Comparison of ENCODE assay signal across 16 cellular contexts in the genomic region with DNA sequence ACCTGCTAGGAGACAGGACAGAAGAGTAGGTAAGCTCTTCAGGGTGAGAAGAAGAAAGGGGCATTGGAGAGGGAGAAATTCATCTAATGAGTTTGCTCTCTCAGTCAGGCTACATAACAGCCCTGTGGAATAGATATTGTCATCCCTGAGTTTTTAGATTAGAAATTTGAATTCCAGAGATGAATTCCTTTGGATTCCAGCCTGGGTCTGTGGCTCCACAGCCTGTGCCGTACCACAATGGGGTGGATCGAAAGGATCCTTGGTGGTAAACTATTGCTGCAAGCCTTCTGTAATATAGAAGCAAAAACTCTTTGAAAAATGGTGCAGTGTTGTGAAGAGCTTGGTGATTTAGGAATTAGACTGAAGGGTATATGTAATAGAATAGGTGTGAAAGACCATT. TPM values are rescaled to one million over a fixed set of nuclear protein-coding genes. Genes with fewer than 3 reads are reported as not detected.
A peak's percentile ranks its signal among the peaks of the same experiment; 100 is the strongest.
DNase-seq lines count a peak whose midpoint lies in the region; ATAC-seq and TF ChIP-seq lines count a peak whose summit lies in the region.
"Had no signal": no experiment of that assay in that cellular context is flagged by ENCODE, and none has a peak within 500 bp of the region (broad histone marks: within the 10 kb centered on the region; RNA-seq: fewer than 3 reads in every experiment).

No MANE protein-coding gene starts in this region.

- H3K9me3 Mint-ChIP-seq in endodermal cell = no peaks in the 10 kb centered on the region
- H3K9me3 Mint-ChIP-seq: T-helper 1 cell treated with Interleukin-12 subunit alpha and Interleukin-12 subunit beta and Interleukin-4 antibody, amounts not matched to agents 30 μg/mL and 1 μg/mL, for 36 hours had no signal

- no peak overlapping the region for H4K8ac ChIP-seq in neuronal stem cell (ENCODE audit: low read depth, low read length)

- 100% methylated on average over 2 of the region's 2 CpGs for WGBS in SK-N-SH (ENCODE audit: low lambda C conversion rate)
- 95% methylated on average over 2 of the region's 2 CpGs; no CpG with 5 or more reads in 1 of the 2 experiments for WGBS in endodermal cell (ENCODE audit: insufficient coverage in 1 of 2, insufficient read length in 1 of 2), 2 experiments
- no CpG with 5 or more reads among the region's 2 CpGs for WGBS in neuronal stem cell (ENCODE audit: extremely low coverage in 2 of 2, insufficient read length in 2 of 2, insufficient replicate concordance in 1 of 2), 2 donors

- H3K4me1 ChIP-seq in SK-N-SH (ENCODE audit: control insufficient read depth in 1 of 2, insufficient read depth in 2 of 2, low read depth in 1 of 2, low read length in 1 of 2) (peaks cover 16 to 32% of the 10 kb centered on the region in 2 experiments), endodermal cell (ENCODE audit: control insufficient read depth, insufficient read depth, low read length) (peaks cover 18% of the 10 kb centered on the region), neuronal stem cell (ENCODE audit: control insufficient read depth in 2 of 2, insufficient read depth in 1 of 2, low read depth in 1 of 2, low read length in 2 of 2) (peaks cover 18 to 24% of the 10 kb centered on the region in 2 donors), uterus (no peaks in the 10 kb centered on the region)

- H3K4ac ChIP-seq in neuronal stem cell (ENCODE audit: low read length) = no peak overlapping the region

- no peak for TF ChIP-seq POLR2A in uterus (IDR thresholded peaks at IDR 0.05)

- intact Hi-C loops in uterus (cut with DNase I; ENCODE audit: low total_unique reads) = no loop called here

- H3K27me3 Mint-ChIP-seq in endodermal cell (ENCODE audit: insufficient read depth) = no peaks in the 10 kb centered on the region

- H3K36me3 Mint-ChIP-seq in endodermal cell (ENCODE audit: low read depth) = no peaks in the 10 kb centered on the region

- no peak overlapping the region for H4K91ac ChIP-seq in neuronal stem cell (ENCODE audit: low read depth, low read length, poor library complexity)

- H2BK15ac ChIP-seq in neuronal stem cell (ENCODE audit: low read length) = no peak overlapping the region

- H3K23ac ChIP-seq in neuronal stem cell (ENCODE audit: low read depth, low read length, poor library complexity) = no peak overlapping the region

- DNase-seq in SK-N-SH (no peak), endodermal cell (no peak), neuronal stem cell (ENCODE audit: low spot score) (no peak), uterus (no peak), foreskin fibroblast (no peak), OCI-M1 (lab: John Stamatoyannopoulos, UW) (no peak)
- DNase-seq in activated effector memory CD4-positive, alpha-beta T cell treated with Interleukin-2 at 50 U/mL for 16 hours = no peak
- DNase-seq: activated CD4-positive, CD25-positive, alpha-beta regulatory T cell treated with anti-CD3 and anti-CD28 coated beads, Interleukin-2, amount 50 U/mL, for 72 hours; foreskin melanocyte; NCI-H1417; NCI-H446; stimulated activated CD4-positive, alpha-beta T cell treated with anti-CD3 and anti-CD28 coated beads, Interleukin-2, amount 100 ng/mL, for 24 hours had no signal

- no peak for TF ChIP-seq RAD21 in SK-N-SH (IDR thresholded peaks at IDR 0.05; ENCODE audit: low read length)

- H2BK12ac ChIP-seq in neuronal stem cell (ENCODE audit: low read length) = no peak overlapping the region

- no peak for TF ChIP-seq EP300 in SK-N-SH (IDR thresholded peaks at IDR 0.05; ENCODE audit: borderline replicate concordance in 1 of 2, low read depth in 1 of 2, low read length in 1 of 2)

- TF ChIP-seq CTCF in SK-N-SH (IDR thresholded peaks at IDR 0.05) (no peak), endodermal cell (conservative IDR thresholded peaks at IDR 0.05) (no peak), uterus (IDR thresholded peaks at IDR 0.05) (no peak), foreskin fibroblast (IDR thresholded peaks at IDR 0.05; ENCODE audit: low read depth, low read length) (no peak)

- no peak overlapping the region for H2AFZ ChIP-seq in SK-N-SH (ENCODE audit: low read depth)
- H2AFZ ChIP-seq in neuronal stem cell (ENCODE audit: low read length) = no peak overlapping the region

- H3K27me3 ChIP-seq in SK-N-SH (ENCODE audit: insufficient read depth) (no peaks in the 10 kb centered on the region), endodermal cell (ENCODE audit: control insufficient read depth, insufficient read depth, low read length, poor library complexity, severe bottlenecking) (no peaks in the 10 kb centered on the region), neuronal stem cell (ENCODE audit: control insufficient read depth in 3 of 3, insufficient read depth in 3 of 3, low read depth in 1 of 3, low read length in 3 of 3) (no peaks in the 10 kb centered on the region), uterus (no peaks in the 10 kb centered on the region)

- no peak overlapping the region for H2BK5ac ChIP-seq in neuronal stem cell (ENCODE audit: low read length)

- no peak overlapping the region for H3K9ac ChIP-seq in SK-N-SH
- H3K9ac ChIP-seq in endodermal cell (ENCODE audit: extremely low read depth, low read length, poor library complexity, severe bottlenecking) = no peak overlapping the region
- no peak overlapping the region for H3K9ac ChIP-seq in neuronal stem cell (ENCODE audit: low read depth, low read length, poor library complexity)

- no peaks in the 10 kb centered on the region for H3K9me2 ChIP-seq in SK-N-SH

- H3K14ac ChIP-seq in neuronal stem cell (ENCODE audit: low read length) = no peak overlapping the region

- no peaks in the 10 kb centered on the region for H3K36me3 ChIP-seq in SK-N-SH (replicated peaks in 1 of 2; ENCODE audit: control insufficient read depth in 1 of 2, insufficient read depth in 2 of 2, low read length in 1 of 2)
- peaks cover 10% of the 10 kb centered on the region for H3K36me3 ChIP-seq in endodermal cell (ENCODE audit: control insufficient read depth, insufficient read depth, low read length)
- no peaks in the 10 kb centered on the region for H3K36me3 ChIP-seq in neuronal stem cell (replicated peaks in 1 of 2; ENCODE audit: control insufficient read depth in 2 of 2, insufficient read depth in 2 of 2, low read length in 2 of 2)
- no peaks in the 10 kb centered on the region for H3K36me3 ChIP-seq in uterus

- POLR2A ChIA-PET in SK-N-SH (lab: Yijun Ruan, JAX) = no interaction called here

- ATAC-seq in SK-N-SH treated with all-trans-retinoic acid at 6 μM for 48 hours = no peak

- CTCF ChIA-PET in SK-N-SH (lab: Yijun Ruan, JAX) = interaction anchor here (0.9 to 1.4 kb wide), 2 partner anchors 10 to 255 kb away, joined by 3 read pairs; no protein-coding TSS in a partner anchor

- H3K79me1 ChIP-seq in neuronal stem cell (ENCODE audit: low read depth, low read length) = no peaks in the 10 kb centered on the region

- H3K4me2 ChIP-seq in SK-N-SH (peak overlapping the region; percentile 35), neuronal stem cell (ENCODE audit: insufficient read depth, low read length, poor library complexity, severe bottlenecking) (no peak overlapping the region)

- H3K9me3 ChIP-seq in SK-N-SH (no peaks in the 10 kb centered on the region), endodermal cell (ENCODE audit: control insufficient read depth, low read length) (no peaks in the 10 kb centered on the region), neuronal stem cell (replicated peaks in 1 of 2; ENCODE audit: control insufficient read depth in 2 of 2, insufficient read depth in 1 of 2, low read depth in 1 of 2, low read length in 2 of 2) (peaks cover 0 to 13% of the 10 kb centered on the region in 2 donors), uterus (no peaks in the 10 kb centered on the region)
- H3K9me3 ChIP-seq: mucosa of descending colon had no signal

- H3K27ac Mint-ChIP-seq in endodermal cell = peak overlapping the region; percentile 52
- H3K27ac Mint-ChIP-seq: T-helper 1 cell treated with Interleukin-12 subunit alpha and Interleukin-12 subunit beta and Interleukin-4 antibody, amounts not matched to agents 30 μg/mL and 1 μg/mL, for 36 hours had no signal

- peaks cover 26% of the 10 kb centered on the region for H3F3A ChIP-seq in SK-N-SH (replicated peaks; ENCODE audit: insufficient read depth)

- peaks cover 51% of the 10 kb centered on the region for H3K4me1 Mint-ChIP-seq in endodermal cell

- no peak overlapping the region for H3K4me3 ChIP-seq in SK-N-SH (ENCODE audit: low read depth in 2 of 2, low read length in 1 of 2)
- H3K4me3 ChIP-seq in endodermal cell (ENCODE audit: low read length) = no peak overlapping the region
- no peak overlapping the region for H3K4me3 ChIP-seq in neuronal stem cell (ENCODE audit: low read length in 2 of 2)
- H3K4me3 ChIP-seq in uterus = no peak overlapping the region
- peak overlapping the region in 1 of 2 donors; percentile 18 for H3K4me3 ChIP-seq in foreskin fibroblast (ENCODE audit: low read depth in 1 of 2, low read length in 2 of 2)
- H3K4me3 ChIP-seq: mucosa of descending colon had no signal

- peak overlapping the region; percentile 30 for H2AK5ac ChIP-seq in neuronal stem cell (ENCODE audit: low read depth, low read length)

- no peak overlapping the region for H3K4me3 Mint-ChIP-seq in endodermal cell
- H3K4me3 Mint-ChIP-seq: T-helper 1 cell treated with Interleukin-12 subunit alpha and Interleukin-12 subunit beta and Interleukin-4 antibody, amounts not matched to agents 30 μg/mL and 1 μg/mL, for 36 hours had no signal

- no peak overlapping the region for H3K18ac ChIP-seq in neuronal stem cell (ENCODE audit: low read length)

- H3K79me2 ChIP-seq in SK-N-SH (ENCODE audit: insufficient read depth) = peaks cover 92% of the 10 kb centered on the region

- H4K20me1 ChIP-seq in SK-N-SH (ENCODE audit: insufficient read depth) = peaks cover 25% of the 10 kb centered on the region; the same call in 1 of the 2 replicates

- peak overlapping the region in 1 of 2 experiments; percentile 77; a peak in 2 of 4 replicates for H3K27ac ChIP-seq in SK-N-SH (ENCODE audit: low read depth in 2 of 2, low read length in 1 of 2)
- H3K27ac ChIP-seq in endodermal cell (ENCODE audit: low read depth, low read length) = no peak overlapping the region
- no peak overlapping the region for H3K27ac ChIP-seq in neuronal stem cell (replicated peaks; ENCODE audit: low read length)
- H3K27ac ChIP-seq in uterus = peak overlapping the region; percentile 52 to 71
- H3K27ac ChIP-seq: 22Rv1 had no signal

- H2BK120ac ChIP-seq in neuronal stem cell (ENCODE audit: low read depth, low read length) = no peak overlapping the region

TF ChIP-seq in SK-N-SH, 30 proteins besides CTCF, POLR2A, EP300 and RAD21 (continues in another document):
- TF ChIP-seq CHD2 (IDR thresholded peaks at IDR 0.05; ENCODE audit: low read length, partially characterized antibody) (no peak), MXI1 (IDR thresholded peaks at IDR 0.05; ENCODE audit: low read depth, low read length) (no peak)

TF ChIP-seq in SK-N-SH treated with all-trans-retinoic acid at 6 μM for 48 hours, 23 proteins besides CTCF, POLR2A, EP300 and RAD21 (continues in another document):
- no peak for TF ChIP-seq ARNTL (CRISPR knock-in tag; IDR thresholded peaks at IDR 0.05; ENCODE audit: borderline replicate concordance, low read depth)

RNA-seq across cellular contexts. Expression of gene MYO1B, which starts 21.0 kb away (rescaled TPM):
- polyA plus RNA-seq in SK-N-SH (2012; rRNA removed) = 20.2 and 26.5 TPM in 2 replicates
- 31.0 and 32.2 TPM in 2 replicates for polyA plus RNA-seq in SK-N-SH (2012; cell fraction: cytosol; rRNA removed)
- 12.7 and 29.2 TPM in 2 replicates for polyA plus RNA-seq in SK-N-SH (2012; cell fraction: nucleus; rRNA removed)
- total RNA-seq in endodermal cell = 100 to 1,000 TPM; 145 to 154 TPM
- 55.7 TPM for polyA plus RNA-seq in endodermal cell (2013, experiment 1 of 2)
- polyA plus RNA-seq in endodermal cell (2013, experiment 2 of 2) = 56.3 TPM
- polyA plus RNA-seq in neuronal stem cell (2013, experiment 1 of 2) = 29.8 TPM
- polyA plus RNA-seq in neuronal stem cell (2013, experiment 2 of 2) = 29.7 TPM
- 100 to 1,000 TPM in 1 of 4 donors, 10 to 100 TPM in 3; 10.3 to 169 (median 29.5) TPM for total RNA-seq in uterus

Comparison
In these comparisons a context has a peak if more than half of its experiments do, and no peak if none do; other contexts are left out.
1. H3K27ac ChIP-seq: peak in uterus (2 of 2); none in endodermal cell (single experiment) and neuronal stem cell (single experiment).